Comparison of ENCODE assay signal across 2 cellular contexts in the genomic region with DNA sequence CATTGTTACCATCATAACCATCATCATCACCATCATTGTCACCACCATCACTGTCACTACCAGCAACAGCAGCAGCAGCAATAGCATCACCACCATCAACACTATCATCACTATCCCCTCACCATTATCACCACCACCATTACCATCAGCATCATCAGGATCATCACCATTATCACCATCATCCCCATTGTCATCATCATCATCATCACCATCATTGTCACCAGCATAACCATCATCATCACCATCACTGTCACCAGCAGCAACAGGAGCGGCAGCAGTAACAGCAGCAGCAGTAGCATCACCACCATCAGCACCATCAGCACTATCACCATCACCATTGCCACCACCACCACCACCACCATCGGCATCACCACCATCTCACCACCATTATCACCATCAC.
A peak's percentile ranks its signal among the peaks of the same experiment; 100 is the strongest.
TF ChIP-seq lines count a peak whose summit lies in the region.

No MANE protein-coding gene starts in this region.

TF ChIP-seq in HepG2, 621 proteins besides CTCF, POLR2A, EP300 and RAD21:
- no peak for TF ChIP-seq ZNF589 (CRISPR knock-in tag; conservative IDR thresholded peaks at IDR 0.05)
- no peak for TF ChIP-seq ZBTB7A (CRISPR knock-in tag; IDR thresholded peaks at IDR 0.05)
- TF ChIP-seq, protein P1, sequence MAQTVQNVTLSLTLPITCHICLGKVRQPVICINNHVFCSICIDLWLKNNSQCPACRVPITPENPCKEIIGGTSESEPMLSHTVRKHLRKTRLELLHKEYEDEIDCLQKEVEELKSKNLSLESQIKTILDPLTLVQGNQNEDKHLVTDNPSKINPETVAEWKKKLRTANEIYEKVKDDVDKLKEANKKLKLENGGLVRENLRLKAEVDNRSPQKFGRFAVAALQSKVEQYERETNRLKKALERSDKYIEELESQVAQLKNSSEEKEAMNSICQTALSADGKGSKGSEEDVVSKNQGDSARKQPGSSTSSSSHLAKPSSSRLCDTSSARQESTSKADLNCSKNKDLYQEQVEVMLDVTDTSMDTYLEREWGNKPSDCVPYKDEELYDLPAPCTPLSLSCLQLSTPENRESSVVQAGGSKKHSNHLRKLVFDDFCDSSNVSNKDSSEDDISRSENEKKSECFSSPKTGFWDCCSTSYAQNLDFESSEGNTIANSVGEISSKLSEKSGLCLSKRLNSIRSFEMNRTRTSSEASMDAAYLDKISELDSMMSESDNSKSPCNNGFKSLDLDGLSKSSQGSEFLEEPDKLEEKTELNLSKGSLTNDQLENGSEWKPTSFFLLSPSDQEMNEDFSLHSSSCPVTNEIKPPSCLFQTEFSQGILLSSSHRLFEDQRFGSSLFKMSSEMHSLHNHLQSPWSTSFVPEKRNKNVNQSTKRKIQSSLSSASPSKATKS (CRISPR knock-in tag; IDR thresholded peaks at IDR 0.05): no peak
- TF ChIP-seq CREB1 (IDR thresholded peaks at IDR 0.05): peak; percentile 91
- no peak for TF ChIP-seq CREB1 (CRISPR knock-in tag; IDR thresholded peaks at IDR 0.05)
- no peak for TF ChIP-seq SIN3A (IDR thresholded peaks at IDR 0.05; ENCODE audit: borderline replicate concordance, low read depth, low read length)
- TF ChIP-seq, protein P2, sequence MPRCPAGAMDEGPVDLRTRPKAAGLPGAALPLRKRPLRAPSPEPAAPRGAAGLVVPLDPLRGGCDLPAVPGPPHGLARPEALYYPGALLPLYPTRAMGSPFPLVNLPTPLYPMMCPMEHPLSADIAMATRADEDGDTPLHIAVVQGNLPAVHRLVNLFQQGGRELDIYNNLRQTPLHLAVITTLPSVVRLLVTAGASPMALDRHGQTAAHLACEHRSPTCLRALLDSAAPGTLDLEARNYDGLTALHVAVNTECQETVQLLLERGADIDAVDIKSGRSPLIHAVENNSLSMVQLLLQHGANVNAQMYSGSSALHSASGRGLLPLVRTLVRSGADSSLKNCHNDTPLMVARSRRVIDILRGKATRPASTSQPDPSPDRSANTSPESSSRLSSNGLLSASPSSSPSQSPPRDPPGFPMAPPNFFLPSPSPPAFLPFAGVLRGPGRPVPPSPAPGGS (CRISPR knock-in tag; IDR thresholded peaks at IDR 0.05): no peak
- TF ChIP-seq RBAK (CRISPR knock-in tag; IDR thresholded peaks at IDR 0.05): no peak
- TF ChIP-seq, protein P3, sequence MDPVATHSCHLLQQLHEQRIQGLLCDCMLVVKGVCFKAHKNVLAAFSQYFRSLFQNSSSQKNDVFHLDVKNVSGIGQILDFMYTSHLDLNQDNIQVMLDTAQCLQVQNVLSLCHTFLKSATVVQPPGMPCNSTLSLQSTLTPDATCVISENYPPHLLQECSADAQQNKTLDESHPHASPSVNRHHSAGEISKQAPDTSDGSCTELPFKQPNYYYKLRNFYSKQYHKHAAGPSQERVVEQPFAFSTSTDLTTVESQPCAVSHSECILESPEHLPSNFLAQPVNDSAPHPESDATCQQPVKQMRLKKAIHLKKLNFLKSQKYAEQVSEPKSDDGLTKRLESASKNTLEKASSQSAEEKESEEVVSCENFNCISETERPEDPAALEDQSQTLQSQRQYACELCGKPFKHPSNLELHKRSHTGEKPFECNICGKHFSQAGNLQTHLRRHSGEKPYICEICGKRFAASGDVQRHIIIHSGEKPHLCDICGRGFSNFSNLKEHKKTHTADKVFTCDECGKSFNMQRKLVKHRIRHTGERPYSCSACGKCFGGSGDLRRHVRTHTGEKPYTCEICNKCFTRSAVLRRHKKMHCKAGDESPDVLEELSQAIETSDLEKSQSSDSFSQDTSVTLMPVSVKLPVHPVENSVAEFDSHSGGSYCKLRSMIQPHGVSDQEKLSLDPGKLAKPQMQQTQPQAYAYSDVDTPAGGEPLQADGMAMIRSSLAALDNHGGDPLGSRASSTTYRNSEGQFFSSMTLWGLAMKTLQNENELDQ (CRISPR knock-in tag; IDR thresholded peaks at IDR 0.05; ENCODE audit: borderline replicate concordance): no peak
- no peak for TF ChIP-seq SMC3 (IDR thresholded peaks at IDR 0.05; ENCODE audit: low read length)
- TF ChIP-seq ZNF205 (CRISPR knock-in tag; IDR thresholded peaks at IDR 0.05): no peak
- peak; percentile 34 for TF ChIP-seq PHB2 (IDR thresholded peaks at IDR 0.05; ENCODE audit: partially characterized antibody)
- TF ChIP-seq, protein P4, sequence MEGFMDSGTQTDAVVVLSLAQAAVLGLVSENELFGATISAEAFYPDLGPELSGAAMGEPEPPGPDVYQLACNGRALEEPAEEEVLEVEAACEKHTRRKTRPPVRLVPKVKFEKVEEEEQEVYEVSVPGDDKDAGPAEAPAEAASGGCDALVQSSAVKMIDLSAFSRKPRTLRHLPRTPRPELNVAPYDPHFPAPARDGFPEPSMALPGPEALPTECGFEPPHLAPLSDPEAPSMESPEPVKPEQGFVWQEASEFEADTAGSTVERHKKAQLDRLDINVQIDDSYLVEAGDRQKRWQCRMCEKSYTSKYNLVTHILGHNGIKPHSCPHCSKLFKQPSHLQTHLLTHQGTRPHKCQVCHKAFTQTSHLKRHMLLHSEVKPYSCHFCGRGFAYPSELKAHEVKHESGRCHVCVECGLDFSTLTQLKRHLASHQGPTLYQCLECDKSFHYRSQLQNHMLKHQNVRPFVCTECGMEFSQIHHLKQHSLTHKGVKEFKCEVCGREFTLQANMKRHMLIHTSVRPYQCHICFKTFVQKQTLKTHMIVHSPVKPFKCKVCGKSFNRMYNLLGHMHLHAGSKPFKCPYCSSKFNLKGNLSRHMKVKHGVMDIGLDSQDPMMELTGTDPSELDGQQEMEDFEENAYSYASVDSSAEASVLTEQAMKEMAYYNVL (CRISPR knock-in tag; IDR thresholded peaks at IDR 0.05; ENCODE audit: borderline replicate concordance): no peak
- no peak for TF ChIP-seq REXO4 (CRISPR knock-in tag; IDR thresholded peaks at IDR 0.05; ENCODE audit: borderline replicate concordance)
- no peak for TF ChIP-seq GATAD2A (CRISPR knock-in tag; IDR thresholded peaks at IDR 0.05)

TF ChIP-seq in H1, 55 proteins besides CTCF, POLR2A, EP300 and RAD21:
- TF ChIP-seq CHD1 (IDR thresholded peaks at IDR 0.05; ENCODE audit: low read depth, low read length) (no peak), CBX5 (IDR thresholded peaks at IDR 0.05; ENCODE audit: low read depth, low read length) (no peak), SUZ12 (IDR thresholded peaks at IDR 0.05; ENCODE audit: low read length) (no peak), GABPA (IDR thresholded peaks at IDR 0.05; ENCODE audit: borderline replicate concordance, insufficient read depth, low read length) (no peak), KDM5A (IDR thresholded peaks at IDR 0.05; ENCODE audit: low read length) (no peak), ZNF274 (IDR thresholded peaks at IDR 0.05; ENCODE audit: borderline replicate concordance, extremely low read depth, low read length) (no peak), MAFK (IDR thresholded peaks at IDR 0.05; ENCODE audit: low read depth, low read length) (no peak), FOSL1 (IDR thresholded peaks at IDR 0.05; ENCODE audit: insufficient read depth, low read depth, low read length) (no peak), JUND (IDR thresholded peaks at IDR 0.05; ENCODE audit: low read length) (no peak), SP1 (IDR thresholded peaks at IDR 0.05; ENCODE audit: low read depth, low read length) (no peak), TCF12 (IDR thresholded peaks at IDR 0.05; ENCODE audit: low read depth, low read length) (no peak), GTF2F1 (IDR thresholded peaks at IDR 0.05; ENCODE audit: borderline replicate concordance, low read depth, low read length) (no peak), JUN (IDR thresholded peaks at IDR 0.05; ENCODE audit: low read depth, low read length) (no peak), POLR2AphosphoS5 (IDR thresholded peaks at IDR 0.05; ENCODE audit: low read depth, low read length) (no peak)
- TF ChIP-seq, protein P5, sequence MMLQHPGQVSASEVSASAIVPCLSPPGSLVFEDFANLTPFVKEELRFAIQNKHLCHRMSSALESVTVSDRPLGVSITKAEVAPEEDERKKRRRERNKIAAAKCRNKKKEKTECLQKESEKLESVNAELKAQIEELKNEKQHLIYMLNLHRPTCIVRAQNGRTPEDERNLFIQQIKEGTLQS (IDR thresholded peaks at IDR 0.05; ENCODE audit: insufficient read depth, low read depth, low read length): no peak
- TF ChIP-seq, protein P6, sequence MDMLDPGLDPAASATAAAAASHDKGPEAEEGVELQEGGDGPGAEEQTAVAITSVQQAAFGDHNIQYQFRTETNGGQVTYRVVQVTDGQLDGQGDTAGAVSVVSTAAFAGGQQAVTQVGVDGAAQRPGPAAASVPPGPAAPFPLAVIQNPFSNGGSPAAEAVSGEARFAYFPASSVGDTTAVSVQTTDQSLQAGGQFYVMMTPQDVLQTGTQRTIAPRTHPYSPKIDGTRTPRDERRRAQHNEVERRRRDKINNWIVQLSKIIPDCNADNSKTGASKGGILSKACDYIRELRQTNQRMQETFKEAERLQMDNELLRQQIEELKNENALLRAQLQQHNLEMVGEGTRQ (IDR thresholded peaks at IDR 0.05; ENCODE audit: low read length): no peak
- TF ChIP-seq, protein P7, sequence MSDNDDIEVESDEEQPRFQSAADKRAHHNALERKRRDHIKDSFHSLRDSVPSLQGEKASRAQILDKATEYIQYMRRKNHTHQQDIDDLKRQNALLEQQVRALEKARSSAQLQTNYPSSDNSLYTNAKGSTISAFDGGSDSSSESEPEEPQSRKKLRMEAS (IDR thresholded peaks at IDR 0.05): no peak
